21 cellular contexts compared by ENCODE assay signal in genomic region chr17:74015316-74015715, GRCh38.
"Had no signal": no experiment of that assay in that cellular context is flagged by ENCODE, and none has a peak within 500 bp of the region (broad histone marks: within the 10 kb centered on the region; RNA-seq: fewer than 3 reads in every experiment).

No MANE protein-coding gene starts in this region.

- H3K27ac ChIP-seq: SJSA1, SK-N-MC had no signal

- DNase-seq: IMR-90, Kasumi-1, KG1, MM.1S, NCI-H1092 treated with DMSO at 0.1 percent for 48 hours, NCI-H1436, NCI-H187, NCI-H2029, NCI-H2081 treated with DMSO at 0.1 percent for 48 hours, NCI-H226, NCI-H446, NCI-H510A, NCI-H69, NCI-H774, Right ventricle myocardium superior, RPMI8226, SIG-M5 had no signal

- H3K4me1 ChIP-seq: SJSA1 had no signal

- H3K36me3 ChIP-seq: SJSA1 had no signal

- ATAC-seq: HepG2 had no signal

- H3K4me3 ChIP-seq: SJSA1, SK-N-MC had no signal

- FAIRE-seq: HepG2, RCC 7860 had no signal

- H3K9me3 ChIP-seq: SJSA1 had no signal
